ENCODE assay signal across 10 cellular contexts in genomic region chrX:49059209-49060191, GRCh38. TPM values are rescaled to one million over a fixed set of nuclear protein-coding genes. Genes with fewer than 3 reads are reported as not detected.
A peak's percentile ranks its signal among the peaks of the same experiment; 100 is the strongest.
DNase-seq lines count a peak whose midpoint lies in the region; ATAC-seq, FAIRE-seq and TF ChIP-seq lines count a peak whose summit lies in the region.
"Had no signal": no experiment of that assay in that cellular context is flagged by ENCODE, and none has a peak within 500 bp of the region (broad histone marks: within the 10 kb centered on the region; RNA-seq: fewer than 3 reads in every experiment).

No MANE protein-coding gene starts in this region.

- no peaks in the 10 kb centered on the region for H3K4me1 ChIP-seq in breast epithelium

- no peaks in the 10 kb centered on the region for H3K36me3 ChIP-seq in breast epithelium

- DNase-seq in breast epithelium (ENCODE audit: low spot score in 2 of 2) = no peak
- no peak for DNase-seq in lower leg skin (ENCODE audit: low spot score in 2 of 2)
- no peak for DNase-seq in hippocampal formation (lab: John Stamatoyannopoulos, UW)
- no peak for DNase-seq in GM12891 (ENCODE audit: insufficient read length, low spot score)
- DNase-seq: activated CD4-positive, CD25-positive, alpha-beta regulatory T cell; HFFc6; left ventricle myocardium superior; NCI-H1417 treated with DMSO at 0.1 percent for 48 hours had no signal

- FAIRE-seq in GM12891 (lab: Jason Lieb, UNC) = no peak

- H3K4me3 ChIP-seq in breast epithelium (peak overlapping the region in 2 of 3 donors; percentile 53 to 67), lower leg skin (ENCODE audit: low read depth, poor library complexity, severe bottlenecking) (peak overlapping the region; percentile 6)

- no peak for ATAC-seq in HG03135 (IDR thresholded peaks at IDR 0.05; ENCODE audit: unreplicated experiment)
- ATAC-seq: left ventricle myocardium superior had no signal

- TF ChIP-seq CTCF in C4-2B (conservative IDR thresholded peaks at IDR 0.05) = no peak
- TF ChIP-seq CTCF in breast epithelium (IDR thresholded peaks at IDR 0.05) = no peak
- TF ChIP-seq CTCF in lower leg skin (IDR thresholded peaks at IDR 0.05) = no peak

- 40 to 58% methylated on average over 15 to 17 of the region's 19 CpGs for WGBS in lower leg skin, 2 donors

- peaks cover 0 to 20% of the 10 kb centered on the region in 2 donors for H3K27me3 ChIP-seq in breast epithelium

- H3K27ac ChIP-seq in C4-2B = peak overlapping the region; percentile 77
- H3K27ac ChIP-seq in breast epithelium = peak overlapping the region; percentile 83 to 87

- peaks cover 1 to 2% of the 10 kb centered on the region in 2 donors for H3K9me3 ChIP-seq in breast epithelium

- intact Hi-C loops in breast epithelium (cut with DNase I; ENCODE audit: low total_unique reads) = no loop called here
- intact Hi-C loops in lower leg skin (cut with DNase I; ENCODE audit: low total_unique reads) = no loop called here

- TF ChIP-seq POLR2A in breast epithelium (IDR thresholded peaks at IDR 0.05) (no peak), lower leg skin (IDR thresholded peaks at IDR 0.05) (no peak), GM12891 (IDR thresholded peaks at IDR 0.05; ENCODE audit: low read depth, low read length) (no peak)

TF ChIP-seq in GM12891, 5 proteins besides CTCF, POLR2A, EP300 and RAD21:
- TF ChIP-seq TAF1 (IDR thresholded peaks at IDR 0.05; ENCODE audit: low read depth, low read length) (no peak), POLR2AphosphoS5 (IDR thresholded peaks at IDR 0.05; ENCODE audit: low read depth, low read length) (no peak), POU2F2 (IDR thresholded peaks at IDR 0.05; ENCODE audit: low read depth, low read length) (no peak), SPI1 (IDR thresholded peaks at IDR 0.05; ENCODE audit: low read depth, low read length) (no peak), PAX5 (IDR thresholded peaks at IDR 0.05; ENCODE audit: insufficient read depth, low read length, severe bottlenecking) (no peak)

RNA-seq across cellular contexts. Expression of gene CCDC120, which starts 0.7 kb away (rescaled TPM):
- total RNA-seq in breast epithelium (1 to 10 TPM in 2 of 3 donors, under 1 TPM in 1; 0.80 to 6.3 (median 4.3) TPM), lower leg skin (10 to 100 TPM; 33.7 to 51.9 (median 36.0) TPM)
- polyA plus RNA-seq in GM12891 (2012; ENCODE audit: low read depth, missing spikeins) = 2.3 TPM

RNA-seq across cellular contexts. Expression of gene PRAF2, which starts 14.3 kb away (rescaled TPM):
- 10 to 100 TPM in 1 of 3 donors, 1 to 10 TPM in 2; 5.9 to 18.4 (median 6.6) TPM for total RNA-seq in breast epithelium
- total RNA-seq in lower leg skin = 10 to 100 TPM in 1 of 4 donors, 1 to 10 TPM in 3; 6.2 to 11.2 (median 7.7) TPM
- 13.2 TPM for polyA plus RNA-seq in GM12891 (2012; ENCODE audit: low read depth, missing spikeins)

RNA-seq across cellular contexts. Expression of gene TFE3, which starts 16.3 kb away (rescaled TPM):
- 10 to 100 TPM; 44.1 to 93.3 (median 52.1) TPM for total RNA-seq in breast epithelium
- 10 to 100 TPM; 37.1 to 55.9 (median 53.6) TPM for total RNA-seq in lower leg skin
- polyA plus RNA-seq in GM12891 (2012; ENCODE audit: low read depth, missing spikeins) = 17.8 TPM

RNA-seq across cellular contexts. Expression of gene WDR45, which starts 20.2 kb away (rescaled TPM):
- 100 to 1,000 TPM in 1 of 3 donors, 10 to 100 TPM in 2; 95.7 to 134 (median 98.6) TPM for total RNA-seq in breast epithelium
- 100 to 1,000 TPM in 1 of 4 donors, 10 to 100 TPM in 3; 84.4 to 102 (median 87.8) TPM for total RNA-seq in lower leg skin
- polyA plus RNA-seq in GM12891 (2012; ENCODE audit: low read depth, missing spikeins) = 15.5 TPM

RNA-seq across cellular contexts. Expression of gene GRIPAP1, which starts 57.4 kb away (rescaled TPM):
- total RNA-seq in breast epithelium = 10 to 100 TPM; 31.4 to 47.2 (median 34.1) TPM
- total RNA-seq in lower leg skin = 10 to 100 TPM; 30.0 to 43.7 (median 32.4) TPM
- polyA plus RNA-seq in GM12891 (2012; ENCODE audit: low read depth, missing spikeins) = 34.4 TPM

Comparison
In these comparisons a context has a peak if more than half of its experiments do, and no peak if none do; other contexts are left out.
1. RNA of gene CCDC120, which starts 0.7 kb away (total RNA-seq): 33.7 to 51.9 TPM in lower leg skin; 0.80 to 6.3 TPM in breast epithelium; every median in the first group is over 4 times any median in the second.